19 cellular contexts compared by ENCODE assay signal in the genomic region with DNA sequence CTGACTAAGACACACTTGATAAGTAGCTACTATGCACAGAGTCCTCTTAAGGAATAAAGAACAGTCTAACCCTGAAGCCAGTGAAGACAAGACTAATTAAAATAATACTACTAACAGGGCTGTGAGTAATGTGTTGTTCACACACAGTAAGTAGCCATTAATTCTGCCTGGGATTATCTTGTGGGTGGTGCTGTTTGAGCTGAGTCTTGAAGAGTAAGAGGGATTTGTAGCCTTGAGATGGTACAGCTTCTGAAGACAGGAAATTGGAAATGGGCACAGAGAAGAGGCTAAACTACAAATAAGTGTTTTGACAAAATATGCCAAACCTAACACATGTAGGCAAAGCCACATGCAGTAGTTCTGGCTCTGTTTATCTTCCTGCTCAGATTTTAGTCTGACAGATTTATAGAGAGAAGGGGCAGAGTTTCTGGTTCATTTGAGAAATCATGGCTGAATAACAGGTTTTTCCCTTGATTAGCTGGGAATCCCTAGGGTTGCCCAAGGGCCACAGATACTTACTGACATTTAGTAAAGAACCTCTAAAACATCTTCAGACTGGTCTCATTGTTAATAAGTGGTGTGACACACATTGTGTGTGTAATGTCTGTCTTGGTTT. TPM values are rescaled to one million over a fixed set of nuclear protein-coding genes. Genes with fewer than 3 reads are reported as not detected.
DNase-seq lines count a peak whose midpoint lies in the region; ATAC-seq, FAIRE-seq and TF ChIP-seq lines count a peak whose summit lies in the region.
"Had no signal": no experiment of that assay in that cellular context is flagged by ENCODE, and none has a peak within 500 bp of the region (broad histone marks: within the 10 kb centered on the region; RNA-seq: fewer than 3 reads in every experiment).

No MANE protein-coding gene starts in this region.

- no peak overlapping the region for H3K4me2 ChIP-seq in mesenchymal stem cell (ENCODE audit: low read length, poor library complexity, severe bottlenecking)
- H3K4me2 ChIP-seq: KMS-11 had no signal

- intact Hi-C loops in A673 (cut with micrococcal nuclease; ENCODE audit: unreplicated experiment), result no loop called here

- no TSS peak for BruUV-seq in A673 (replicated peaks; lab: Mats Ljungman, UMichigan)

- no peak overlapping the region for H3K4ac ChIP-seq in mesenchymal stem cell (ENCODE audit: low read depth in 1 of 2, low read length in 2 of 2)

- no peak overlapping the region for H3K18ac ChIP-seq in mesenchymal stem cell (ENCODE audit: low read depth in 1 of 2, low read length in 2 of 2)

- no peak overlapping the region for H3K23ac ChIP-seq in mesenchymal stem cell (ENCODE audit: low read length in 2 of 2)

- H2AK5ac ChIP-seq in mesenchymal stem cell (ENCODE audit: low read length, severe bottlenecking), result no peak overlapping the region

- POLR2A ChIA-PET in A673 (lab: Charles Lee; ENCODE audit: low non-redundant PET), result interaction anchor here (0.6 kb wide), 1 partner anchor 24 kb away, joined by 3 read pairs; no protein-coding TSS in a partner anchor

- H4K8ac ChIP-seq in mesenchymal stem cell (ENCODE audit: low read length), result no peak overlapping the region

- no peak overlapping the region for H2BK12ac ChIP-seq in mesenchymal stem cell (ENCODE audit: low read length in 2 of 2)

- H2BK5ac ChIP-seq in mesenchymal stem cell (ENCODE audit: low read depth, low read length, poor library complexity, severe bottlenecking), result no peak overlapping the region

- H2AFZ ChIP-seq in mesenchymal stem cell (ENCODE audit: low read depth, low read length), result no peak overlapping the region
- H2AFZ ChIP-seq: parathyroid adenoma had no signal

- no peak overlapping the region for H2BK120ac ChIP-seq in mesenchymal stem cell (ENCODE audit: low read depth, low read length)

- H3K9ac ChIP-seq in mesenchymal stem cell (ENCODE audit: low read length), result no peak overlapping the region
- H3K9ac ChIP-seq: KMS-11, parathyroid adenoma had no signal

- H3K9me3 ChIP-seq in A673 (ENCODE audit: low read depth, low read length, poor library complexity, severe bottlenecking) (peaks cover 4% of the 10 kb centered on the region), mesenchymal stem cell (ENCODE audit: control insufficient read depth, low read length) (no peaks in the 10 kb centered on the region)
- H3K9me3 ChIP-seq: upper lobe of right lung had no signal

- no peak overlapping the region for H3K4me3 ChIP-seq in A673 (ENCODE audit: low read depth, low read length, poor library complexity, severe bottlenecking)
- no peak overlapping the region for H3K4me3 ChIP-seq in brain microvascular endothelial cell (ENCODE audit: low read depth, low read length)
- no peak overlapping the region for H3K4me3 ChIP-seq in mesenchymal stem cell (ENCODE audit: insufficient read depth in 1 of 2, low read depth in 1 of 2, low read length in 2 of 2)
- H3K4me3 ChIP-seq: heart right ventricle, upper lobe of right lung had no signal

- H3K36me3 ChIP-seq in A673 (ENCODE audit: insufficient read depth, low read length, poor library complexity, severe bottlenecking) (no peaks in the 10 kb centered on the region), brain microvascular endothelial cell (replicated peaks) (no peaks in the 10 kb centered on the region), mesenchymal stem cell (ENCODE audit: control insufficient read depth in 1 of 2, insufficient read depth in 2 of 2, low read depth in 1 of 2, low read length in 2 of 2) (no peaks in the 10 kb centered on the region)
- H3K36me3 ChIP-seq: heart right ventricle, upper lobe of right lung had no signal

- H4K91ac ChIP-seq in mesenchymal stem cell (ENCODE audit: low read length), result no peak overlapping the region

- in situ Hi-C loops in brain microvascular endothelial cell (cut with HindIII; ENCODE audit: low pct_ligation_motif_present, low sequenced_read_pairs), result loop anchor here (25.0 kb wide), 1 partner anchor 353 kb away; no protein-coding TSS in a partner anchor

- peak; percentile 82 for DNase-seq in A673 (ENCODE audit: low spot score)
- DNase-seq in LHCN-M2 (ENCODE audit: low read depth), result peak; percentile 45
- no peak for DNase-seq in brain microvascular endothelial cell
- peak; percentile 31 for DNase-seq in mesenchymal stem cell
- DNase-seq in urothelium cell line (ENCODE audit: low spot score), result no peak
- no peak for DNase-seq in MV-4-11 (lab: John Stamatoyannopoulos, UW)
- DNase-seq in HPDE6-E6E7 (ENCODE audit: extremely low spot score), result no peak
- DNase-seq: activated CD4-positive, alpha-beta T cell treated with anti-CD3 and anti-CD28 coated beads, Interleukin-2, amount 10 ng/mL, durations not matched to agents 7 days and 5 days; activated naive CD4-positive, alpha-beta T cell treated with anti-CD3 and anti-CD28 coated beads for 36 hours; activated T-cell treated with anti-CD3 and anti-CD28 coated beads for 4 hours; CD8-positive, alpha-beta T cell; erythroblast; heart right ventricle; NCI-H1417; stimulated activated naive CD4-positive, alpha-beta T cell; upper lobe of right lung had no signal

- H2BK15ac ChIP-seq in mesenchymal stem cell (ENCODE audit: low read depth, poor library complexity, severe bottlenecking), result no peak overlapping the region

- CTCF ChIA-PET in A673 (lab: Charles Lee), result no interaction called here

- H3K27ac ChIP-seq in A673 (ENCODE audit: low read depth, low read length, poor library complexity, severe bottlenecking), result no peak overlapping the region
- H3K27ac ChIP-seq in brain microvascular endothelial cell, result peak overlapping the region; percentile 77
- no peak overlapping the region for H3K27ac ChIP-seq in mesenchymal stem cell (ENCODE audit: low read length, poor library complexity, severe bottlenecking)
- H3K27ac ChIP-seq: KMS-11, parathyroid adenoma, upper lobe of right lung had no signal

- no peaks in the 10 kb centered on the region for H3K27me3 ChIP-seq in A673 (replicated peaks; ENCODE audit: insufficient read depth, low read depth, low read length, poor library complexity)
- no peaks in the 10 kb centered on the region for H3K27me3 ChIP-seq in brain microvascular endothelial cell (replicated peaks)
- H3K27me3 ChIP-seq in mesenchymal stem cell (ENCODE audit: control insufficient read depth in 1 of 2, insufficient read depth in 1 of 2, low read length in 2 of 2), result no peaks in the 10 kb centered on the region
- H3K27me3 ChIP-seq: heart right ventricle, upper lobe of right lung had no signal

- no peak overlapping the region for H3K14ac ChIP-seq in mesenchymal stem cell (ENCODE audit: low read length in 2 of 2)

- FAIRE-seq in urothelium cell line (lab: Jason Lieb, UNC), result no peak

- H3K79me1 ChIP-seq in mesenchymal stem cell (replicated peaks; ENCODE audit: low read length, poor library complexity, severe bottlenecking), result no peaks in the 10 kb centered on the region

- no peak for TF ChIP-seq CTCF in A673 (conservative IDR thresholded peaks at IDR 0.05; ENCODE audit: low read depth, low read length)
- no peak for TF ChIP-seq CTCF in brain microvascular endothelial cell (IDR thresholded peaks at IDR 0.05; ENCODE audit: low read depth, low read length, missing control alignments)

- no peak for ATAC-seq in HG03045 (IDR thresholded peaks at IDR 0.05; ENCODE audit: unreplicated experiment)
- ATAC-seq: CD8-positive, alpha-beta T cell; upper lobe of right lung had no signal

- H3K4me1 ChIP-seq in A673 (ENCODE audit: insufficient read depth, low read length, poor library complexity, severe bottlenecking) (peaks cover 20% of the 10 kb centered on the region), mesenchymal stem cell (ENCODE audit: control insufficient read depth, insufficient read depth, low read depth, low read length) (no peaks in the 10 kb centered on the region)
- H3K4me1 ChIP-seq: parathyroid adenoma had no signal

RNA-seq across cellular contexts. Expression of gene ITGBL1, which starts 38.0 kb away (rescaled TPM):
- 0.37 and 0.64 TPM in 2 replicates for total RNA-seq in A673 (2021)
- 163 and 180 TPM in 2 replicates for total RNA-seq in LHCN-M2 (2014; rRNA removed)
- 168 TPM for polyA plus RNA-seq in LHCN-M2 (2012)
- 0.21 TPM for polyA plus RNA-seq in mesenchymal stem cell (2013, experiment 1 of 2)
- 0.23 TPM for polyA plus RNA-seq in mesenchymal stem cell (2013, experiment 2 of 2)
- total RNA-seq: activated CD4-positive, alpha-beta T cell treated with anti-CD3 and anti-CD28 coated beads, Interleukin-2, amount 10 ng/mL, durations not matched to agents 7 days and 5 days; activated naive CD4-positive, alpha-beta T cell treated with anti-CD3 and anti-CD28 coated beads for 36 hours; CD8-positive, alpha-beta T cell had no signal

Comparison
In these comparisons a context has a peak if more than half of its experiments do, and no peak if none do; other contexts are left out.
1. DNase-seq: peak in A673 (single experiment), LHCN-M2 (single experiment) and mesenchymal stem cell (single experiment); none in brain microvascular endothelial cell (single experiment), urothelium cell line (single experiment), MV-4-11 (single experiment) and HPDE6-E6E7 (single experiment).
2. RNA of gene ITGBL1, which starts 38.0 kb away (total RNA-seq): 163 to 180 TPM in LHCN-M2; 0.37 to 0.64 TPM in A673; every median in the first group is over 10 times any median in the second.